17 cellular contexts compared by ENCODE assay signal in genomic region chrX:134868766-134869495, GRCh38. TPM values are rescaled to one million over a fixed set of nuclear protein-coding genes. Genes with fewer than 3 reads are reported as not detected.
DNase-seq lines count a peak whose midpoint lies in the region; ATAC-seq, FAIRE-seq and TF ChIP-seq lines count a peak whose summit lies in the region.
"Had no signal": no experiment of that assay in that cellular context is flagged by ENCODE, and none has a peak within 500 bp of the region (broad histone marks: within the 10 kb centered on the region; RNA-seq: fewer than 3 reads in every experiment).

No MANE protein-coding gene starts in this region.

- no peaks in the 10 kb centered on the region; the same call in 1 of the 2 replicates for H3K9me3 ChIP-seq in Panc1 (ENCODE audit: control insufficient read depth, insufficient read depth, low read depth, low read length)
- H3K9me3 ChIP-seq: colonic mucosa, thoracic aorta had no signal

- no peak overlapping the region for H3K27ac ChIP-seq in Panc1 (ENCODE audit: low read length)
- H3K27ac ChIP-seq: colonic mucosa, thoracic aorta had no signal

- BruUV-seq in Panc1 (replicated peaks; lab: Mats Ljungman, UMichigan) = no TSS peak

- H3K4me1 ChIP-seq in Panc1 (ENCODE audit: control insufficient read depth, insufficient read depth, low read length) = peaks cover 4% of the 10 kb centered on the region; the same call in 1 of the 2 replicates
- H3K4me1 ChIP-seq: colonic mucosa had no signal

- ATAC-seq in Panc1 = peak; percentile 92
- ATAC-seq in HG03354 (IDR thresholded peaks at IDR 0.05; ENCODE audit: poor library complexity, severe bottlenecking, unreplicated experiment) = no peak
- ATAC-seq: activated naive CD4-positive, alpha-beta T cell treated with anti-CD3 and anti-CD28 coated beads, Interleukin-2, amount 50 U/mL, for 72 hours; left colon had no signal

- TF ChIP-seq CTCF in Panc1 (IDR thresholded peaks at IDR 0.05) (no peak), epithelial cell of esophagus (IDR thresholded peaks at IDR 0.05; ENCODE audit: insufficient read depth, low read depth, low read length, missing control alignments) (no peak), retinal pigment epithelial cell (conservative IDR thresholded peaks at IDR 0.05; ENCODE audit: low read depth, low read length) (no peak), D721Med (IDR thresholded peaks at IDR 0.05; ENCODE audit: insufficient read depth, missing control alignments) (no peak)

- no peaks in the 10 kb centered on the region for H3K27me3 ChIP-seq in Panc1 (ENCODE audit: control insufficient read depth, insufficient read depth, low read length)
- H3K27me3 ChIP-seq: colonic mucosa had no signal

- no peaks in the 10 kb centered on the region for H3K36me3 ChIP-seq in Panc1 (ENCODE audit: control insufficient read depth, insufficient read depth, low read length)
- H3K36me3 ChIP-seq: colonic mucosa, thoracic aorta had no signal

- intact Hi-C loops in Panc1 (cut with micrococcal nuclease; ENCODE audit: unreplicated experiment) = no loop called here

- POLR2A ChIA-PET in Panc1 (lab: Charles Lee) = no interaction called here

- peak; percentile 54 for DNase-seq in GM04503 (ENCODE audit: low read depth)
- peak; percentile 53 for DNase-seq in Panc1 (ENCODE audit: low read depth, low spot score)
- DNase-seq in epithelial cell of esophagus (ENCODE audit: low read depth) = peak; percentile 65
- DNase-seq in retinal pigment epithelial cell (ENCODE audit: low read depth) = peak; percentile 38
- no peak for DNase-seq in D721Med (ENCODE audit: insufficient read length, low spot score)
- DNase-seq in activated CD8-positive, alpha-beta memory T cell treated with anti-CD3 and anti-CD28 coated beads for 24 hours = no peak
- DNase-seq: colonic mucosa, Karpas-422, left colon, NCI-H2171 treated with DMSO at 0.1 percent for 48 hours, nephron progenitor cell, OCI-M1, small intestine had no signal

- in situ Hi-C loops in Panc1 (cut with HindIII; ENCODE audit: low pct_unique_long_range_greater_than_20kb, low sequenced_read_pairs) = no loop called here

- no peak for FAIRE-seq in D721Med (lab: Jason Lieb, UNC)
- FAIRE-seq: GM12891, small intestine had no signal

- CTCF ChIA-PET in Panc1 (lab: Charles Lee) = no interaction called here

- H3K4me3 ChIP-seq in Panc1 (ENCODE audit: low read depth in 2 of 2, low read length in 2 of 2) (no peak overlapping the region), epithelial cell of esophagus (ENCODE audit: low read length) (no peak overlapping the region), retinal pigment epithelial cell (ENCODE audit: low read length) (no peak overlapping the region)
- H3K4me3 ChIP-seq: colonic mucosa, thoracic aorta had no signal

RNA-seq across cellular contexts. Expression of gene MOSPD1, which starts 46.1 kb away (rescaled TPM):
- total RNA-seq in Panc1 (2021; ENCODE audit: unreplicated experiment) = 165 TPM
- 50.7 TPM for polyA plus RNA-seq in Panc1 (2012; ENCODE audit: insufficient read length)

Comparison
In these comparisons a context has a peak if more than half of its experiments do, and no peak if none do; other contexts are left out.
1. DNase-seq: peak in GM04503 (single experiment), Panc1 (single experiment), epithelial cell of esophagus (single experiment) and retinal pigment epithelial cell (single experiment); none in D721Med (single experiment) and activated CD8-positive, alpha-beta memory T cell treated with anti-CD3 and anti-CD28 coated beads for 24 hours (single experiment).